21 cellular contexts compared by ENCODE assay signal in genomic region chr2:98063289-98063688, GRCh38. TPM values are rescaled to one million over a fixed set of nuclear protein-coding genes. Genes with fewer than 3 reads are reported as not detected.
"Had no signal": no experiment of that assay in that cellular context is flagged by ENCODE, and none has a peak within 500 bp of the region (broad histone marks: within the 10 kb centered on the region; RNA-seq: fewer than 3 reads in every experiment).

No MANE protein-coding gene starts in this region.

- H3K4me3 ChIP-seq: body of pancreas, lung, pancreas, sigmoid colon, spleen, thoracic aorta, upper lobe of right lung had no signal

- FAIRE-seq: colon, endometrium, TTC549 had no signal

- H3K27me3 ChIP-seq: body of pancreas, pancreas, sigmoid colon, spleen had no signal

- DNase-seq: activated B cell treated with CpG ODN at 0.5 μM for 24 hours; activated CD4-positive, alpha-beta T cell treated with anti-CD3 and anti-CD28 coated beads, Interleukin-2, amount 10 ng/mL, durations not matched to agents 24 days and 14 days; activated CD8-positive, alpha-beta memory T cell treated with anti-CD3 and anti-CD28 coated beads, Interleukin-2, amount 50 U/mL, for 48 hours; activated CD8-positive, alpha-beta T cell treated with anti-CD3 and anti-CD28 coated beads, Interleukin-2, amount 10 ng/mL, durations not matched to agents 7 days and 5 days; activated gamma-delta T cell; activated T-cell treated with anti-CD3 and anti-CD28 coated beads, Interleukin-2, amount 50 U/mL, for 72 hours; amniotic stem cell; body of pancreas; caudate nucleus; midbrain; pancreas; sigmoid colon; spleen; T-helper 17 cell; upper lobe of right lung had no signal

- H3K9me3 ChIP-seq: body of pancreas, pancreas, sigmoid colon, spleen, thoracic aorta, upper lobe of right lung had no signal

- H3K27ac ChIP-seq: body of pancreas, pancreas, sigmoid colon, spleen, thoracic aorta, upper lobe of right lung had no signal

- ATAC-seq: activated CD8-positive, alpha-beta T cell treated with anti-CD3 and anti-CD28 coated beads, Interleukin-2, amount 10 ng/mL, durations not matched to agents 7 days and 5 days; activated T-cell treated with anti-CD3 and anti-CD28 coated beads, Interleukin-2, amount 50 U/mL, for 72 hours; body of pancreas; pancreas; T-helper 17 cell; upper lobe of right lung had no signal

- H3K4me1 ChIP-seq: body of pancreas, pancreas, sigmoid colon, spleen, upper lobe of right lung had no signal

- H3K36me3 ChIP-seq: pancreas, sigmoid colon, spleen, thoracic aorta, upper lobe of right lung had no signal

RNA-seq across cellular contexts. Expression of gene VWA3B, which starts 23.7 kb away (rescaled TPM):
- total RNA-seq: activated B cell treated with CpG ODN at 0.5 μM for 24 hours; activated CD4-positive, alpha-beta T cell treated with anti-CD3 and anti-CD28 coated beads, Interleukin-2, amount 10 ng/mL, durations not matched to agents 24 days and 14 days; activated CD8-positive, alpha-beta T cell treated with anti-CD3 and anti-CD28 coated beads, Interleukin-2, amount 10 ng/mL, durations not matched to agents 7 days and 5 days; myocyte; spleen; T-helper 17 cell had no signal
